Comparison of ENCODE assay signal across 1 cellular context in genomic region chr17:76566613-76566943, GRCh38.
TF ChIP-seq lines count a peak whose summit lies in the region.

No MANE protein-coding gene starts in this region.

TF ChIP-seq in GM12878, 131 proteins besides CTCF, POLR2A, EP300 and RAD21:
- no peak for TF ChIP-seq NRF1 (conservative IDR thresholded peaks at IDR 0.05; ENCODE audit: low read depth, low read length)
- no peak for TF ChIP-seq RCOR1 (conservative IDR thresholded peaks at IDR 0.05; ENCODE audit: low read depth, low read length)
- no peak for TF ChIP-seq KAT2A (conservative IDR thresholded peaks at IDR 0.05; ENCODE audit: control insufficient read depth, low read depth, low read length)
- TF ChIP-seq JUNB (IDR thresholded peaks at IDR 0.05): no peak
- TF ChIP-seq YY1 (IDR thresholded peaks at IDR 0.05; ENCODE audit: low read depth, low read length): no peak
